ENCODE assay signal across 23 cellular contexts in the genomic region with DNA sequence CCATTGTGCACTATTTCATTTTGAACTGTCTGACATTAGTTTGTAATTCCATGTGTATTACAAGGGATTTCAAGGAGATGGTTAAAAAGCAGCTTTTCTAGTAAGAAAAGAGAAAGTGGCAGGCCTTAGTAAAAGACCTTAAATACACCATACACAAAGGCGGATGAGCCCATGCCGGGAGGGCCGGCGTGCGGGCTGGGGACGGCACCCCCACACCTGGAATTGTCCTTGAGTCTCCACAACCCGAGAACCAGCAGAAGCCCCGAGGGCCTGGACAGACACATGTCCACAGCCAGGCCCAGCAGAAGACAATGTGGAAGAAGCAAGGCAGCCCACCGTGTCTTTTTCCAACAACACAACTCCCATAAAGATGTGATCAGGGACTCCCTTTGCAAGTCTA.
DNase-seq lines count a peak whose midpoint lies in the region; FAIRE-seq and TF ChIP-seq lines count a peak whose summit lies in the region.
"Had no signal": no experiment of that assay in that cellular context is flagged by ENCODE, and none has a peak within 500 bp of the region (broad histone marks: within the 10 kb centered on the region; RNA-seq: fewer than 3 reads in every experiment).

No MANE protein-coding gene starts in this region.

- no peak overlapping the region for H3K9ac ChIP-seq in kidney (ENCODE audit: low read length in 2 of 2)
- H3K9ac ChIP-seq: BLaER1 treated with 17β-estradiol and CSF1 and Interleukin-3, amounts not matched to agents 10 nM and 100 nM had no signal

- intact Hi-C loops in kidney (cut with DNase I) (no loop called here), thyroid gland (cut with DNase I) (no loop called here)

- no peak overlapping the region for H3K4me3 Mint-ChIP-seq in nephron
- H3K4me3 Mint-ChIP-seq: B cell; CD4-positive, alpha-beta T cell; CD8-positive, alpha-beta T cell had no signal

- no peak overlapping the region for H2AFZ ChIP-seq in osteoblast (ENCODE audit: low read length)

- H3K36me3 Mint-ChIP-seq in nephron (ENCODE audit: low read depth), result no peaks in the 10 kb centered on the region
- H3K36me3 Mint-ChIP-seq: CD8-positive, alpha-beta T cell had no signal

- peaks cover 57% of the 10 kb centered on the region for H3K4me1 Mint-ChIP-seq in nephron
- H3K4me1 Mint-ChIP-seq: B cell had no signal

- H4K20me1 ChIP-seq in osteoblast (ENCODE audit: insufficient read depth, low read length), result no peaks in the 10 kb centered on the region

- H3K4me2 ChIP-seq in osteoblast (ENCODE audit: insufficient read depth, low read length), result no peak overlapping the region
- H3K4me2 ChIP-seq: A549; BLaER1 treated with 17β-estradiol and CSF1 and Interleukin-3, amounts not matched to agents 10 nM and 100 nM had no signal

- H3K9me3 ChIP-seq in kidney (ENCODE audit: control insufficient read depth in 1 of 2, low read length in 2 of 2), result no peaks in the 10 kb centered on the region
- H3K9me3 ChIP-seq in osteoblast (ENCODE audit: low read depth, low read length), result no peaks in the 10 kb centered on the region
- no peaks in the 10 kb centered on the region for H3K9me3 ChIP-seq in thyroid gland
- H3K9me3 ChIP-seq: A549; BLaER1 treated with 17β-estradiol and CSF1 and Interleukin-3, amounts not matched to agents 10 nM and 100 nM; Caco-2 had no signal

- no peak for FAIRE-seq in kidney (lab: Jason Lieb, UNC)
- FAIRE-seq: A549, D721Med, G401.6, GM12891, GM19239 had no signal

- no peak for TF ChIP-seq POLR2A in thyroid gland (IDR thresholded peaks at IDR 0.05)

- 82 to 88% methylated on average over 9 of the region's 9 CpGs for WGBS in thyroid gland, 2 donors

- no peaks in the 10 kb centered on the region for H3K79me2 ChIP-seq in osteoblast (ENCODE audit: insufficient read depth, low read length)

- peaks cover 46% of the 10 kb centered on the region for H3K27me3 Mint-ChIP-seq in nephron (ENCODE audit: low read depth)

- H3K27ac ChIP-seq in kidney (ENCODE audit: low read depth in 2 of 2, low read length in 2 of 2), result no peak overlapping the region
- no peak overlapping the region for H3K27ac ChIP-seq in osteoblast (ENCODE audit: low read depth, low read length)
- H3K27ac ChIP-seq in thyroid gland, result no peak overlapping the region
- H3K27ac ChIP-seq: 22Rv1; A549; BLaER1 treated with 17β-estradiol and CSF1 and Interleukin-3, amounts not matched to agents 10 nM and 100 nM; C4-2B had no signal

- TF ChIP-seq CTCF in kidney (IDR thresholded peaks at IDR 0.05; ENCODE audit: borderline replicate concordance, extremely low read depth, insufficient read depth), result no peak
- TF ChIP-seq CTCF in nephron (IDR thresholded peaks at IDR 0.05; ENCODE audit: unreplicated experiment in 3 of 3), result no peak
- TF ChIP-seq CTCF in osteoblast (IDR thresholded peaks at IDR 0.05; ENCODE audit: extremely low read depth, low read depth, low read length), result no peak
- TF ChIP-seq CTCF in thyroid gland (IDR thresholded peaks at IDR 0.05), result no peak

- H3K27ac Mint-ChIP-seq in nephron, result peak overlapping the region in 2 of 3 experiments; percentile 73 to 80
- H3K27ac Mint-ChIP-seq: B cell; CD4-positive, alpha-beta T cell; CD8-positive, alpha-beta T cell had no signal

- H3K27me3 ChIP-seq in osteoblast (ENCODE audit: insufficient read depth, low read length) (no peaks in the 10 kb centered on the region), thyroid gland (no peaks in the 10 kb centered on the region)
- H3K27me3 ChIP-seq: BLaER1 treated with 17β-estradiol and CSF1 and Interleukin-3, amounts not matched to agents 10 nM and 100 nM had no signal

- H3K4me3 ChIP-seq in kidney (ENCODE audit: low read length in 2 of 2), result no peak overlapping the region
- H3K4me3 ChIP-seq in osteoblast (ENCODE audit: insufficient read depth, low read length), result no peak overlapping the region
- no peak overlapping the region for H3K4me3 ChIP-seq in thyroid gland (replicated peaks in 1 of 3)
- H3K4me3 ChIP-seq: A549; BLaER1 treated with 17β-estradiol and CSF1 and Interleukin-3, amounts not matched to agents 10 nM and 100 nM had no signal

- H3K4me1 ChIP-seq in kidney (ENCODE audit: control insufficient read depth in 1 of 2, insufficient read depth in 1 of 2, low read depth in 1 of 2, low read length in 2 of 2), result peaks cover 0 to 5% of the 10 kb centered on the region in 2 donors
- H3K4me1 ChIP-seq in osteoblast (ENCODE audit: insufficient read depth, low read length), result no peaks in the 10 kb centered on the region
- H3K4me1 ChIP-seq in thyroid gland, result no peaks in the 10 kb centered on the region
- H3K4me1 ChIP-seq: A549, Caco-2 had no signal

- peak; percentile 30 for DNase-seq in activated effector memory CD4-positive, alpha-beta T cell treated with anti-CD3 and anti-CD28 coated beads, Interleukin-2, amount 50 U/mL, for 16 hours
- no peak for DNase-seq in activated effector memory CD4-positive, alpha-beta T cell treated with Interleukin-2 at 50 U/mL for 16 hours
- peak; percentile 36 for DNase-seq in kidney
- no peak for DNase-seq in osteoblast (ENCODE audit: insufficient read length, low spot score, missing footprints)
- DNase-seq in activated CD4-positive, alpha-beta T cell treated with anti-CD3 and anti-CD28 coated beads, Interleukin-2, amount 50 U/mL, for 4 hours, result no peak
- no peak for DNase-seq in thyroid gland
- DNase-seq: AML-193; Caco-2; Calu3; CD4-positive, alpha-beta T cell; CD8-positive, alpha-beta T cell; DMS79 treated with DMSO at 0.1 percent for 48 hours; GF-D8 had no signal

- no peaks in the 10 kb centered on the region for H3K36me3 ChIP-seq in kidney (ENCODE audit: control insufficient read depth in 1 of 2, insufficient read depth in 2 of 2, low read length in 2 of 2)
- H3K36me3 ChIP-seq in osteoblast (ENCODE audit: insufficient read depth, low read length), result no peaks in the 10 kb centered on the region
- H3K36me3 ChIP-seq in thyroid gland, result no peaks in the 10 kb centered on the region
- H3K36me3 ChIP-seq: BLaER1 treated with 17β-estradiol and CSF1 and Interleukin-3, amounts not matched to agents 10 nM and 100 nM had no signal

- H3K9me3 Mint-ChIP-seq in nephron, result no peaks in the 10 kb centered on the region
- H3K9me3 Mint-ChIP-seq: CD4-positive, alpha-beta T cell; CD8-positive, alpha-beta T cell had no signal

Comparison
In these comparisons a context has a peak if more than half of its experiments do, and no peak if none do; other contexts are left out.
1. DNase-seq: peak in activated effector memory CD4-positive, alpha-beta T cell treated with anti-CD3 and anti-CD28 coated beads, Interleukin-2, amount 50 U/mL, for 16 hours (single experiment) and kidney (single experiment); none in activated effector memory CD4-positive, alpha-beta T cell treated with Interleukin-2 at 50 U/mL for 16 hours (single experiment), osteoblast (single experiment), activated CD4-positive, alpha-beta T cell treated with anti-CD3 and anti-CD28 coated beads, Interleukin-2, amount 50 U/mL, for 4 hours (0 of 2) and thyroid gland (0 of 2).